1 cellular context compared by ENCODE assay signal in the genomic region with DNA sequence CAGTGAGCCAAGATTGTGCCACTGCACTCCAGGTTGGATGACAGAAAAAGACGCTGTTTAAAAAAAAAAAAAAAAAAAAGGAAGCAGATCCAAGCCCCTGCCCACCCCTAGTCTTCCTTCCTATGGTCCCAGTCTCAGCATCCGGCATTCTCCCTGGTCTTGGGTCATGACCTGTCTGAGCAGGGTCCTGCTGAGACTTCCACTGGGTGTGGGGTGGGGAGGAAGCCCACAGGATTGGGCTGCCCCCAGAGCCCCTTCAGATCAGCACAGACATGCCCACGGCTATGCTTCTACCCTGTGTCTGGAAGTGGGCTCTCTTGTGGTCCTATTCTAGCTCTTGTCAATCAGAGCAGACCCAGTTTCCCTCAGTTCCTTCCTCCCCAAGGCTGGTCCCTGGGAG.
TF ChIP-seq lines count a peak whose summit lies in the region.

No MANE protein-coding gene starts in this region.

TF ChIP-seq in K562, 482 proteins besides CTCF, POLR2A, EP300 and RAD21:
- TF ChIP-seq, protein P1, sequence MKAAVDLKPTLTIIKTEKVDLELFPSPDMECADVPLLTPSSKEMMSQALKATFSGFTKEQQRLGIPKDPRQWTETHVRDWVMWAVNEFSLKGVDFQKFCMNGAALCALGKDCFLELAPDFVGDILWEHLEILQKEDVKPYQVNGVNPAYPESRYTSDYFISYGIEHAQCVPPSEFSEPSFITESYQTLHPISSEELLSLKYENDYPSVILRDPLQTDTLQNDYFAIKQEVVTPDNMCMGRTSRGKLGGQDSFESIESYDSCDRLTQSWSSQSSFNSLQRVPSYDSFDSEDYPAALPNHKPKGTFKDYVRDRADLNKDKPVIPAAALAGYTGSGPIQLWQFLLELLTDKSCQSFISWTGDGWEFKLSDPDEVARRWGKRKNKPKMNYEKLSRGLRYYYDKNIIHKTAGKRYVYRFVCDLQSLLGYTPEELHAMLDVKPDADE (conservative IDR thresholded peaks at IDR 0.05; ENCODE audit: control insufficient read depth, low read depth, low read length), result no peak
- no peak for TF ChIP-seq RFX5 (IDR thresholded peaks at IDR 0.05; ENCODE audit: low read depth, low read length)
- TF ChIP-seq ZNF384 (IDR thresholded peaks at IDR 0.05; ENCODE audit: low read depth, low read length), result peak; percentile 37; the same call in 1 of the 2 replicates
- TF ChIP-seq ETV1 (tag; conservative IDR thresholded peaks at IDR 0.05; ENCODE audit: low read depth), result no peak
